27 cellular contexts compared by ENCODE assay signal in genomic region chr1:148292915-148293314, GRCh38.
"Had no signal": no experiment of that assay in that cellular context is flagged by ENCODE, and none has a peak within 500 bp of the region (broad histone marks: within the 10 kb centered on the region; RNA-seq: fewer than 3 reads in every experiment).

No MANE protein-coding gene starts in this region.

- H3K9me3 ChIP-seq: adrenal gland, body of pancreas, esophagus squamous epithelium, gastroesophageal sphincter had no signal

- H3K36me3 ChIP-seq: adrenal gland, esophagus squamous epithelium, gastroesophageal sphincter had no signal

- H3K27ac ChIP-seq: adrenal gland, body of pancreas, epithelial cell of prostate, esophagus squamous epithelium, gastroesophageal sphincter had no signal

- H3K36me3 Mint-ChIP-seq: activated naive CD4-positive, alpha-beta T cell treated with anti-CD3 and anti-CD28 coated beads, Interleukin-2, amount 50 U/mL, for 24 hours; activated naive CD8-positive, alpha-beta T cell treated with anti-CD3 and anti-CD28 coated beads for 36 hours had no signal

- ATAC-seq: activated naive CD8-positive, alpha-beta T cell treated with anti-CD3 and anti-CD28 coated beads, Interleukin-2, amount 50 U/mL, for 24 hours; activated T-cell treated with anti-CD3 and anti-CD28 coated beads, Interleukin-2, amount 50 U/mL, for 4 hours; body of pancreas; gastroesophageal sphincter had no signal

- H3K9me3 Mint-ChIP-seq: activated naive CD4-positive, alpha-beta T cell treated with anti-CD3 and anti-CD28 coated beads, Interleukin-2, amount 50 U/mL, for 24 hours; activated naive CD8-positive, alpha-beta T cell treated with anti-CD3 and anti-CD28 coated beads for 36 hours; activated naive CD8-positive, alpha-beta T cell treated with anti-CD3 and anti-CD28 coated beads, Interleukin-2, amount 50 U/mL, for 24 hours; activated T-cell treated with anti-CD3 and anti-CD28 coated beads, Interleukin-2, amount 50 U/mL, for 4 hours; activated T-helper 1 cell treated with anti-CD3 and anti-CD28 coated beads, Interleukin-12 subunit alpha, Interleukin-12 subunit beta, Interleukin-2, Interleukin-4 antibody, amounts not matched to agents 30 ng/mL and 10 ng/mL and 1 ng/mL, durations not matched to agents 14 hours and 24 hours and 36 hours had no signal

- H3K4me1 ChIP-seq: adrenal gland, body of pancreas, gastroesophageal sphincter had no signal

- H3K4me3 ChIP-seq: adrenal gland, body of pancreas, esophagus squamous epithelium, gastroesophageal sphincter had no signal

- H3K4me3 Mint-ChIP-seq: activated naive CD4-positive, alpha-beta T cell treated with anti-CD3 and anti-CD28 coated beads, Interleukin-2, amount 50 U/mL, for 24 hours; activated naive CD8-positive, alpha-beta T cell treated with anti-CD3 and anti-CD28 coated beads for 36 hours; activated naive CD8-positive, alpha-beta T cell treated with anti-CD3 and anti-CD28 coated beads, Interleukin-2, amount 50 U/mL, for 24 hours; activated T-cell treated with anti-CD3 and anti-CD28 coated beads, Interleukin-2, amount 50 U/mL, for 4 hours; activated T-helper 1 cell treated with anti-CD3 and anti-CD28 coated beads, Interleukin-12 subunit alpha, Interleukin-12 subunit beta, Interleukin-2, Interleukin-4 antibody, amounts not matched to agents 30 ng/mL and 10 ng/mL and 1 ng/mL, durations not matched to agents 14 hours and 24 hours and 36 hours had no signal

- H3K4me1 Mint-ChIP-seq: activated naive CD4-positive, alpha-beta T cell treated with anti-CD3 and anti-CD28 coated beads, Interleukin-2, amount 50 U/mL, for 24 hours; activated naive CD8-positive, alpha-beta T cell treated with anti-CD3 and anti-CD28 coated beads for 36 hours; activated naive CD8-positive, alpha-beta T cell treated with anti-CD3 and anti-CD28 coated beads, Interleukin-2, amount 50 U/mL, for 24 hours had no signal

- H3K27me3 Mint-ChIP-seq: activated naive CD8-positive, alpha-beta T cell treated with anti-CD3 and anti-CD28 coated beads for 36 hours had no signal

- H3K27me3 ChIP-seq: adrenal gland, body of pancreas had no signal

- H3K27ac Mint-ChIP-seq: activated naive CD4-positive, alpha-beta T cell treated with anti-CD3 and anti-CD28 coated beads, Interleukin-2, amount 50 U/mL, for 24 hours; activated naive CD8-positive, alpha-beta T cell treated with anti-CD3 and anti-CD28 coated beads for 36 hours; activated naive CD8-positive, alpha-beta T cell treated with anti-CD3 and anti-CD28 coated beads, Interleukin-2, amount 50 U/mL, for 24 hours; activated T-helper 1 cell treated with anti-CD3 and anti-CD28 coated beads, Interleukin-12 subunit alpha, Interleukin-12 subunit beta, Interleukin-2, Interleukin-4 antibody, amounts not matched to agents 30 ng/mL and 10 ng/mL and 1 ng/mL, durations not matched to agents 14 hours and 24 hours and 36 hours had no signal

- DNase-seq: activated CD4-positive, alpha-beta T cell treated with anti-CD3 and anti-CD28 coated beads for 48 hours; activated CD4-positive, alpha-beta T cell treated with anti-CD3 and anti-CD28 coated beads, Interleukin-2, amount 50 U/mL, for 1 hour; activated CD4-positive, alpha-beta T cell treated with anti-CD3 and anti-CD28 coated beads, Interleukin-2, amount 50 U/mL, for 48 hours; activated CD4-positive, CD25-positive, alpha-beta regulatory T cell; activated CD4-positive, CD25-positive, alpha-beta regulatory T cell treated with anti-CD3 and anti-CD28 coated beads, Interleukin-2, amount 50 U/mL, for 72 hours; activated CD8-positive, alpha-beta memory T cell treated with anti-CD3 and anti-CD28 coated beads, Interleukin-2, amount 50 U/mL, for 48 hours; activated gamma-delta T cell; activated naive CD4-positive, alpha-beta T cell; activated naive CD8-positive, alpha-beta T cell treated with anti-CD3 and anti-CD28 coated beads for 36 hours; activated naive CD8-positive, alpha-beta T cell treated with anti-CD3 and anti-CD28 coated beads, Interleukin-2, amount 50 U/mL, for 24 hours; activated T-cell treated with anti-CD3 and anti-CD28 coated beads, Interleukin-2, amount 50 U/mL, for 4 hours; adrenal gland; amygdala; aorta; body of pancreas; caudate nucleus; cortex of kidney; effector CD8-positive, alpha-beta T cell; esophagus squamous epithelium; foreskin melanocyte; head of caudate nucleus; hippocampal formation; T-helper 2 cell had no signal
